In the genomic region with DNA sequence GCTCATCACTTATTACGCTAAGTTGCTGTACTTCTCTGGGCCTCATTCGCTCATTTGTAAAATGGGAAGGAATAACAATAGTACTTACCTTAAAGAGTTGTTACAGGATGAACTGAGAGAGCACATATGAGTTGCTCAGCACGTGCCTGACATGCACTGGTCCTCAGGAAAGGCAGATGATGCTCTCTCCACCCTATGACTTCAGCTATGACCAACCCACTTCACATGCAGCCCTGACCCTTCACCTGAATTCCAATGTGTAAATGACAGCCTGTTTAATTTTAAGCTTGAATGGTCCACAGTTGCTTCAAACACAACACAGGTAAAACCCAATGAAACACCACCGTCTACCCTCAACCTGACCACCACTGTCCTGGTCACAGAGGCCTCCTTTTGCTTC, we compare ENCODE assay signal across 18 cellular contexts. TPM values are rescaled to one million over a fixed set of nuclear protein-coding genes. Genes with fewer than 3 reads are reported as not detected.
DNase-seq lines count a peak whose midpoint lies in the region; ATAC-seq and TF ChIP-seq lines count a peak whose summit lies in the region.
"Had no signal": no experiment of that assay in that cellular context is flagged by ENCODE, and none has a peak within 500 bp of the region (broad histone marks: within the 10 kb centered on the region; RNA-seq: fewer than 3 reads in every experiment).

No MANE protein-coding gene starts in this region.

- H3K36me3 Mint-ChIP-seq in activated naive CD8-positive, alpha-beta T cell treated with anti-CD3 and anti-CD28 coated beads for 36 hours, result no peaks in the 10 kb centered on the region
- H3K36me3 Mint-ChIP-seq: activated CD4-positive, alpha-beta memory T cell treated with anti-CD3 and anti-CD28 coated beads for 36 hours; stimulated activated memory B cell treated with anti-CD40 and anti-IgM and Interleukin-4, amounts not matched to agents 10 μg/mL and 1 μg/mL and 100 μg/mL, for 72 hours had no signal

- peaks cover 3% of the 10 kb centered on the region for H3K27me3 Mint-ChIP-seq in activated naive CD8-positive, alpha-beta T cell treated with anti-CD3 and anti-CD28 coated beads for 36 hours
- H3K27me3 Mint-ChIP-seq: activated CD4-positive, alpha-beta memory T cell treated with anti-CD3 and anti-CD28 coated beads for 36 hours; CD4-positive, alpha-beta T cell; stimulated activated memory B cell treated with anti-CD40 and anti-IgM and Interleukin-4, amounts not matched to agents 10 μg/mL and 1 μg/mL and 100 μg/mL, for 72 hours had no signal

- H3K4me1 ChIP-seq in foreskin keratinocyte, result peaks cover 37% of the 10 kb centered on the region

- no peaks in the 10 kb centered on the region for H3K9me3 Mint-ChIP-seq in activated naive CD8-positive, alpha-beta T cell treated with anti-CD3 and anti-CD28 coated beads for 36 hours
- H3K9me3 Mint-ChIP-seq: activated CD4-positive, alpha-beta memory T cell treated with anti-CD3 and anti-CD28 coated beads for 36 hours; activated T-cell treated with anti-CD3 and anti-CD28 coated beads, Interleukin-2, amount 50 U/mL, for 72 hours; CD4-positive, alpha-beta T cell; stimulated activated memory B cell treated with anti-CD40 and anti-IgM and Interleukin-4, amounts not matched to agents 10 μg/mL and 1 μg/mL and 100 μg/mL, for 72 hours had no signal

- H3K27ac ChIP-seq in foreskin keratinocyte, result no peak overlapping the region
- H3K27ac ChIP-seq: HL-60, upper lobe of left lung had no signal

- no peak overlapping the region for H3K27ac Mint-ChIP-seq in activated naive CD8-positive, alpha-beta T cell treated with anti-CD3 and anti-CD28 coated beads for 36 hours
- H3K27ac Mint-ChIP-seq: activated CD4-positive, alpha-beta memory T cell treated with anti-CD3 and anti-CD28 coated beads for 36 hours; activated T-cell treated with anti-CD3 and anti-CD28 coated beads, Interleukin-2, amount 50 U/mL, for 72 hours; CD4-positive, alpha-beta T cell; stimulated activated memory B cell treated with anti-CD40 and anti-IgM and Interleukin-4, amounts not matched to agents 10 μg/mL and 1 μg/mL and 100 μg/mL, for 72 hours had no signal

- ATAC-seq in foreskin keratinocyte, result peak; percentile 60
- no peak for ATAC-seq in HG02571 (IDR thresholded peaks at IDR 0.05; ENCODE audit: unreplicated experiment)
- ATAC-seq: activated T-cell treated with anti-CD3 and anti-CD28 coated beads, Interleukin-2, amount 50 U/mL, for 72 hours; stimulated activated memory B cell treated with anti-CD40 and anti-IgM and Interleukin-4, amounts not matched to agents 10 μg/mL and 1 μg/mL and 100 μg/mL, for 72 hours had no signal

- no peak for TF ChIP-seq CTCF in foreskin keratinocyte (conservative IDR thresholded peaks at IDR 0.05)

- no peaks in the 10 kb centered on the region for H3K4me1 Mint-ChIP-seq in activated naive CD8-positive, alpha-beta T cell treated with anti-CD3 and anti-CD28 coated beads for 36 hours
- H3K4me1 Mint-ChIP-seq: stimulated activated memory B cell treated with anti-CD40 and anti-IgM and Interleukin-4, amounts not matched to agents 10 μg/mL and 1 μg/mL and 100 μg/mL, for 72 hours had no signal

- DNase-seq in NCI-H510A treated with DMSO at 0.1 percent for 48 hours (lab: John Stamatoyannopoulos, UW) (peak; percentile 42), NCI-H510A (lab: John Stamatoyannopoulos, UW) (no peak), SW480 (ENCODE audit: low spot score) (peak; percentile 71), foreskin keratinocyte (peak in 1 of 2 donors; percentile 60), renal cortical epithelial cell (ENCODE audit: low read depth) (peak; percentile 79), NCI-H748 (lab: John Stamatoyannopoulos, UW; ENCODE audit: unreplicated experiment) (no peak)
- no peak for DNase-seq in activated naive CD8-positive, alpha-beta T cell treated with anti-CD3 and anti-CD28 coated beads for 36 hours
- DNase-seq: 8988T; activated CD4-positive, alpha-beta memory T cell treated with anti-CD3 and anti-CD28 coated beads for 36 hours; activated T-cell treated with anti-CD3 and anti-CD28 coated beads, Interleukin-2, amount 50 U/mL, for 72 hours; CD4-positive, alpha-beta T cell; cerebellar nuclear complex; kidney; NCI-H1694 treated with DMSO at 0.1 percent for 48 hours; upper lobe of left lung had no signal

- no peak overlapping the region for H3K4me3 Mint-ChIP-seq in activated naive CD8-positive, alpha-beta T cell treated with anti-CD3 and anti-CD28 coated beads for 36 hours
- H3K4me3 Mint-ChIP-seq: activated CD4-positive, alpha-beta memory T cell treated with anti-CD3 and anti-CD28 coated beads for 36 hours; activated T-cell treated with anti-CD3 and anti-CD28 coated beads, Interleukin-2, amount 50 U/mL, for 72 hours; CD4-positive, alpha-beta T cell; stimulated activated memory B cell treated with anti-CD40 and anti-IgM and Interleukin-4, amounts not matched to agents 10 μg/mL and 1 μg/mL and 100 μg/mL, for 72 hours had no signal

- H3K27me3 ChIP-seq in foreskin keratinocyte, result no peaks in the 10 kb centered on the region
- H3K27me3 ChIP-seq: upper lobe of left lung had no signal

RNA-seq across cellular contexts. Expression of gene GADD45A, which starts 32.9 kb away (rescaled TPM):
- total RNA-seq in foreskin keratinocyte (99.9 and 107 TPM in 2 replicates), renal cortical epithelial cell (47.8 and 53.8 TPM in 2 replicates)
- polyA plus RNA-seq in foreskin keratinocyte, result 115 and 131 TPM in 2 replicates
- 10 to 100 TPM; 20.4 to 20.7 TPM for total RNA-seq in activated naive CD8-positive, alpha-beta T cell treated with anti-CD3 and anti-CD28 coated beads for 36 hours

Comparison
In these comparisons a context has a peak if more than half of its experiments do, and no peak if none do; other contexts are left out.
1. DNase-seq: peak in NCI-H510A treated with DMSO at 0.1 percent for 48 hours (single experiment), SW480 (single experiment) and renal cortical epithelial cell (single experiment); none in NCI-H510A (single experiment), activated naive CD8-positive, alpha-beta T cell treated with anti-CD3 and anti-CD28 coated beads for 36 hours (single experiment) and NCI-H748 (single experiment).